In genomic region chr5:127871448-127872153, GRCh38 we compare ENCODE assay signal across 13 cellular contexts.
DNase-seq lines count a peak whose midpoint lies in the region; ATAC-seq and TF ChIP-seq lines count a peak whose summit lies in the region.
"Had no signal": no experiment of that assay in that cellular context is flagged by ENCODE, and none has a peak within 500 bp of the region (broad histone marks: within the 10 kb centered on the region; RNA-seq: fewer than 3 reads in every experiment).

No MANE protein-coding gene starts in this region.

- H3K4me1 Mint-ChIP-seq in naive thymus-derived CD4-positive, alpha-beta T cell: no peaks in the 10 kb centered on the region
- H3K4me1 Mint-ChIP-seq: stimulated activated effector memory CD8-positive, alpha-beta T cell treated with anti-CD3 and anti-CD28 coated beads, Interleukin-12 subunit alpha, Interleukin-12 subunit beta, amount 100 ng/mL, for 72 hours had no signal

- intact Hi-C loops in mammary epithelial cell (cut with micrococcal nuclease): loop anchor here (10.0 kb wide), 1 partner anchor 973 kb away; no protein-coding TSS in a partner anchor
- intact Hi-C loops in naive thymus-derived CD4-positive, alpha-beta T cell (cut with micrococcal nuclease): loop anchor here in 1 of 2 donors (10.0 kb wide), 1 partner anchor 803 kb away; no protein-coding TSS in a partner anchor

- peaks cover 18% of the 10 kb centered on the region for H3K4me1 ChIP-seq in mammary epithelial cell (ENCODE audit: insufficient read depth, low read length)
- peaks cover 2 to 22% (median 16%) of the 10 kb centered on the region in 5 donors for H3K4me1 ChIP-seq in subcutaneous abdominal adipose tissue (ENCODE audit: control insufficient read depth in 5 of 5, insufficient read depth in 5 of 5, low read length in 5 of 5)
- peaks cover 6% of the 10 kb centered on the region; the same call in 1 of the 2 replicates for H3K4me1 ChIP-seq in MM.1S (ENCODE audit: low read length)
- H3K4me1 ChIP-seq in naive thymus-derived CD4-positive, alpha-beta T cell (ENCODE audit: control insufficient read depth in 2 of 2, insufficient read depth in 2 of 2, low read length in 2 of 2): no peaks in the 10 kb centered on the region

- peak overlapping the region; percentile 59 for H3K27ac ChIP-seq in mammary epithelial cell (ENCODE audit: insufficient read depth, low read depth, low read length)
- peak overlapping the region; percentile 86 for H3K27ac ChIP-seq in subcutaneous abdominal adipose tissue (ENCODE audit: low read depth, low read length)
- no peak overlapping the region for H3K27ac ChIP-seq in MM.1S (ENCODE audit: low read length)
- no peak overlapping the region for H3K27ac ChIP-seq in naive thymus-derived CD4-positive, alpha-beta T cell (ENCODE audit: low read depth, low read length)

- H3F3A ChIP-seq in MM.1S (ENCODE audit: insufficient read depth, low read length): no peaks in the 10 kb centered on the region

- no peaks in the 10 kb centered on the region for H3K36me3 Mint-ChIP-seq in naive thymus-derived CD4-positive, alpha-beta T cell
- H3K36me3 Mint-ChIP-seq: activated naive CD4-positive, alpha-beta T cell treated with anti-CD3 and anti-CD28 coated beads, Interleukin-2, amount 50 U/mL, for 72 hours; stimulated activated effector memory CD8-positive, alpha-beta T cell treated with anti-CD3 and anti-CD28 coated beads, Interleukin-12 subunit alpha, Interleukin-12 subunit beta, amount 100 ng/mL, for 72 hours had no signal

- BruUV-seq in mammary epithelial cell (replicated peaks; lab: Mats Ljungman, UMichigan): no TSS peak

- H3K36me3 ChIP-seq in mammary epithelial cell (ENCODE audit: insufficient read depth, low read length) (no peaks in the 10 kb centered on the region), subcutaneous abdominal adipose tissue (ENCODE audit: control insufficient read depth in 5 of 5, insufficient read depth in 5 of 5, low read length in 5 of 5) (no peaks in the 10 kb centered on the region), MM.1S (replicated peaks; ENCODE audit: insufficient read depth, low read length) (no peaks in the 10 kb centered on the region)
- H3K36me3 ChIP-seq in naive thymus-derived CD4-positive, alpha-beta T cell (ENCODE audit: control insufficient read depth in 2 of 3, insufficient read depth in 3 of 3, low read length in 3 of 3): no peaks in the 10 kb centered on the region

- no peaks in the 10 kb centered on the region for H4K20me1 ChIP-seq in mammary epithelial cell (ENCODE audit: insufficient read depth, low read length)
- no peaks in the 10 kb centered on the region for H4K20me1 ChIP-seq in MM.1S (ENCODE audit: insufficient read depth, low read length)

- no peaks in the 10 kb centered on the region for H3K27me3 ChIP-seq in mammary epithelial cell (ENCODE audit: insufficient read depth, low read length)
- H3K27me3 ChIP-seq in subcutaneous abdominal adipose tissue (ENCODE audit: control insufficient read depth in 5 of 5, insufficient read depth in 4 of 5, low read length in 5 of 5): no peaks in the 10 kb centered on the region
- H3K27me3 ChIP-seq in MM.1S (replicated peaks; ENCODE audit: insufficient read depth, low read length): no peaks in the 10 kb centered on the region
- H3K27me3 ChIP-seq in naive thymus-derived CD4-positive, alpha-beta T cell (ENCODE audit: control insufficient read depth in 2 of 2, insufficient read depth in 2 of 2, low read length in 2 of 2): no peaks in the 10 kb centered on the region

- H3K79me2 ChIP-seq in mammary epithelial cell (ENCODE audit: insufficient read depth, low read length) (no peaks in the 10 kb centered on the region), MM.1S (ENCODE audit: low read length) (no peaks in the 10 kb centered on the region)

- DNase-seq in LHCN-M2 (ENCODE audit: low read depth) (peak; percentile 71), mammary epithelial cell (peak; percentile 87), kidney glomerular epithelial cell (lab: John Stamatoyannopoulos, UW) (peak; percentile 34), GOT3 (lab: John Stamatoyannopoulos, UW) (no peak), MM.1S (no peak)
- no peak for DNase-seq in naive thymus-derived CD4-positive, alpha-beta T cell
- DNase-seq: activated CD8-positive, alpha-beta T cell treated with anti-CD3 and anti-CD28 coated beads, Interleukin-2, amount 10 ng/mL, durations not matched to agents 7 days and 5 days; effector memory CD8-positive, alpha-beta T cell; NCI-H1930 had no signal

- CTCF ChIA-PET in mammary epithelial cell (lab: Charles Lee; ENCODE audit: low non-redundant PET): interaction anchor here (0.6 kb wide), 1 partner anchor 301 kb away, joined by 8 read pairs; no protein-coding TSS in a partner anchor
- CTCF ChIA-PET in naive thymus-derived CD4-positive, alpha-beta T cell (lab: Charles Lee): no interaction called here

- dilution Hi-C loops in mammary epithelial cell (cut with HindIII; ENCODE audit: low sequenced_read_pairs): no loop called here

- POLR2A ChIA-PET in naive thymus-derived CD4-positive, alpha-beta T cell (lab: Charles Lee): interaction anchor here (0.6 kb wide), 1 partner anchor 31 kb away, joined by 3 read pairs; no protein-coding TSS in a partner anchor

- no peak overlapping the region for H3K27ac Mint-ChIP-seq in naive thymus-derived CD4-positive, alpha-beta T cell
- H3K27ac Mint-ChIP-seq: activated CD8-positive, alpha-beta T cell treated with anti-CD3 and anti-CD28 coated beads, Interleukin-2, amount 10 ng/mL, durations not matched to agents 7 days and 5 days; activated naive CD4-positive, alpha-beta T cell treated with anti-CD3 and anti-CD28 coated beads, Interleukin-2, amount 50 U/mL, for 72 hours; effector memory CD8-positive, alpha-beta T cell; stimulated activated effector memory CD8-positive, alpha-beta T cell treated with anti-CD3 and anti-CD28 coated beads, Interleukin-12 subunit alpha, Interleukin-12 subunit beta, amount 100 ng/mL, for 72 hours had no signal

- WGBS in mammary epithelial cell (ENCODE audit: low coverage, missing lambda C conversion rate): 7% methylated on average over 8 of the region's 8 CpGs

- no peak for ATAC-seq in naive thymus-derived CD4-positive, alpha-beta T cell
- ATAC-seq: activated CD8-positive, alpha-beta T cell treated with anti-CD3 and anti-CD28 coated beads, Interleukin-2, amount 10 ng/mL, durations not matched to agents 7 days and 5 days; activated naive CD4-positive, alpha-beta T cell treated with anti-CD3 and anti-CD28 coated beads, Interleukin-2, amount 50 U/mL, for 72 hours; effector memory CD8-positive, alpha-beta T cell had no signal

- H3K4me3 ChIP-seq in mammary epithelial cell (replicated peaks in 1 of 3; ENCODE audit: insufficient read depth in 1 of 3, low read depth in 2 of 3, low read length in 3 of 3) (no peak overlapping the region), subcutaneous abdominal adipose tissue (ENCODE audit: low read depth in 1 of 5, low read length in 5 of 5) (no peak overlapping the region), MM.1S (ENCODE audit: low read length) (no peak overlapping the region)
- no peak overlapping the region for H3K4me3 ChIP-seq in naive thymus-derived CD4-positive, alpha-beta T cell (ENCODE audit: low read length)

- H3K9ac ChIP-seq in mammary epithelial cell (ENCODE audit: insufficient read depth, low read length) (peak overlapping the region; percentile 18), subcutaneous abdominal adipose tissue (ENCODE audit: low read length in 5 of 5) (no peak overlapping the region), MM.1S (ENCODE audit: low read length) (no peak overlapping the region)

- no peaks in the 10 kb centered on the region for H3K9me3 Mint-ChIP-seq in naive thymus-derived CD4-positive, alpha-beta T cell
- H3K9me3 Mint-ChIP-seq: activated naive CD4-positive, alpha-beta T cell treated with anti-CD3 and anti-CD28 coated beads, Interleukin-2, amount 50 U/mL, for 72 hours; effector memory CD8-positive, alpha-beta T cell; neural crest cell; stimulated activated effector memory CD8-positive, alpha-beta T cell treated with anti-CD3 and anti-CD28 coated beads, Interleukin-12 subunit alpha, Interleukin-12 subunit beta, amount 100 ng/mL, for 72 hours had no signal

- H2AFZ ChIP-seq in mammary epithelial cell (ENCODE audit: low read depth, low read length): no peak overlapping the region
- no peak overlapping the region for H2AFZ ChIP-seq in MM.1S (ENCODE audit: low read length)

- H3K27me3 Mint-ChIP-seq in naive thymus-derived CD4-positive, alpha-beta T cell: peaks cover 0 to 12% (median 4%) of the 10 kb centered on the region in 5 donors

- H3K9me2 ChIP-seq in MM.1S (replicated peaks; ENCODE audit: insufficient read depth, low read length): no peaks in the 10 kb centered on the region

- in situ Hi-C loops in mammary epithelial cell (cut with MboI; ENCODE audit: low sequenced_read_pairs in 2 of 2): loop anchor here in 1 of 2 donors (10.0 kb wide), 2 partner anchors 213 to 333 kb away; partner anchors contain the start of gene SLC12A2

- TF ChIP-seq CTCF in mammary epithelial cell (conservative IDR thresholded peaks at IDR 0.05 in 1 of 2, IDR thresholded peaks at IDR 0.05 in 1 of 2; ENCODE audit: extremely low read depth in 1 of 2, insufficient read depth in 1 of 2, low read depth in 1 of 2, low read length in 2 of 2) (no peak), MM.1S (IDR thresholded peaks at IDR 0.05; ENCODE audit: low read length) (no peak)

- H3K4me3 Mint-ChIP-seq in naive thymus-derived CD4-positive, alpha-beta T cell: no peak overlapping the region
- H3K4me3 Mint-ChIP-seq: activated CD8-positive, alpha-beta T cell treated with anti-CD3 and anti-CD28 coated beads, Interleukin-2, amount 10 ng/mL, durations not matched to agents 7 days and 5 days; effector memory CD8-positive, alpha-beta T cell; neural crest cell; stimulated activated effector memory CD8-positive, alpha-beta T cell treated with anti-CD3 and anti-CD28 coated beads, Interleukin-12 subunit alpha, Interleukin-12 subunit beta, amount 100 ng/mL, for 72 hours had no signal

- H3K4me2 ChIP-seq in mammary epithelial cell (ENCODE audit: insufficient read depth, low read depth, low read length) (peak overlapping the region; percentile 17), MM.1S (ENCODE audit: low read depth, low read length) (no peak overlapping the region)

- H3K9me3 ChIP-seq in mammary epithelial cell (replicated peaks; ENCODE audit: insufficient read depth, low read length) (no peaks in the 10 kb centered on the region), subcutaneous abdominal adipose tissue (ENCODE audit: control insufficient read depth in 5 of 5, low read length in 5 of 5) (no peaks in the 10 kb centered on the region), MM.1S (replicated peaks; ENCODE audit: insufficient read depth, low read length) (no peaks in the 10 kb centered on the region)
- no peaks in the 10 kb centered on the region for H3K9me3 ChIP-seq in naive thymus-derived CD4-positive, alpha-beta T cell (ENCODE audit: control insufficient read depth in 2 of 3, low read length in 3 of 3)

Comparison
In these comparisons a context has a peak if more than half of its experiments do, and no peak if none do; other contexts are left out.
1. DNase-seq: peak in LHCN-M2 (single experiment), mammary epithelial cell (single experiment) and kidney glomerular epithelial cell (single experiment); none in GOT3 (single experiment), MM.1S (single experiment) and naive thymus-derived CD4-positive, alpha-beta T cell (0 of 9).
2. H3K27ac ChIP-seq: peak in mammary epithelial cell (single experiment) and subcutaneous abdominal adipose tissue (single experiment); none in MM.1S (single experiment) and naive thymus-derived CD4-positive, alpha-beta T cell (single experiment).